In genomic region chr3:33113772-33114621, GRCh38 we compare ENCODE assay signal across 8 cellular contexts. TPM values are rescaled to one million over a fixed set of nuclear protein-coding genes. Genes with fewer than 3 reads are reported as not detected.
DNase-seq lines count a peak whose midpoint lies in the region; ATAC-seq and TF ChIP-seq lines count a peak whose summit lies in the region.

CRTAP (plus strand) TSS chr3:33114014; CDS start chr3:33114078, 64 bp downstream.

- H3K27me3 Mint-ChIP-seq in activated naive CD8-positive, alpha-beta T cell: no peaks in the 10 kb centered on the region
- H3K27me3 Mint-ChIP-seq in glutamatergic neuron (ENCODE audit: unreplicated experiment) (peaks cover 3% of the 10 kb centered on the region), osteocyte (ENCODE audit: unreplicated experiment) (no peaks in the 10 kb centered on the region)

- H3K9me3 Mint-ChIP-seq in activated naive CD8-positive, alpha-beta T cell (ENCODE audit: low read depth): no peaks in the 10 kb centered on the region
- no peaks in the 10 kb centered on the region for H3K9me3 Mint-ChIP-seq in glutamatergic neuron (ENCODE audit: unreplicated experiment)
- H3K9me3 Mint-ChIP-seq in osteocyte (ENCODE audit: unreplicated experiment): no peaks in the 10 kb centered on the region

- in situ Hi-C loops in HAP-1 (cut with MboI; ENCODE audit: low sequenced_read_pairs): no loop called here

- H3K27me3 ChIP-seq in HAP-1 (ENCODE audit: low read depth) (no peaks in the 10 kb centered on the region), MG63 (no peaks in the 10 kb centered on the region), thoracic aorta (replicated peaks; ENCODE audit: insufficient read depth) (no peaks in the 10 kb centered on the region)

- peak; percentile 29 for ATAC-seq in thoracic aorta (ENCODE audit: insufficient number of reproducible peaks, low FRiP score, low read depth)

- H3K9me3 ChIP-seq in HAP-1: peaks cover 4% of the 10 kb centered on the region; the same call in 1 of the 2 replicates
- H3K9me3 ChIP-seq in MG63: no peaks in the 10 kb centered on the region
- H3K9me3 ChIP-seq in thoracic aorta: no peaks in the 10 kb centered on the region

- H3K4me1 ChIP-seq in HAP-1 (peaks cover 12% of the 10 kb centered on the region), thoracic aorta (ENCODE audit: control insufficient read depth in 1 of 2, low read depth in 2 of 2) (peaks cover 17 to 37% of the 10 kb centered on the region in 2 donors)

- peak within 1 kb of the TSS; percentile 89 for H3K4me3 Mint-ChIP-seq in activated naive CD8-positive, alpha-beta T cell
- H3K4me3 Mint-ChIP-seq in glutamatergic neuron (ENCODE audit: unreplicated experiment): peak within 1 kb of the TSS; percentile 83
- peak within 1 kb of the TSS; percentile 84 for H3K4me3 Mint-ChIP-seq in osteocyte (ENCODE audit: unreplicated experiment)

- H3K4me1 Mint-ChIP-seq in activated naive CD8-positive, alpha-beta T cell (ENCODE audit: low read depth): peaks cover 26% of the 10 kb centered on the region
- H3K4me1 Mint-ChIP-seq in glutamatergic neuron (ENCODE audit: low read depth, unreplicated experiment) (peaks cover 6% of the 10 kb centered on the region), osteocyte (ENCODE audit: unreplicated experiment) (peaks cover 43% of the 10 kb centered on the region)

- peak within 1 kb of the TSS; percentile 97 to 98 for H3K27ac ChIP-seq in thoracic aorta

- H3K4me3 ChIP-seq in HAP-1 (peak within 1 kb of the TSS; percentile 50), MG63 (peak within 1 kb of the TSS; percentile 60), thoracic aorta (peak within 1 kb of the TSS; percentile 91)

- H3K36me3 ChIP-seq in HAP-1 (replicated peaks) (peaks cover 4% of the 10 kb centered on the region; the same call in 1 of the 2 replicates), MG63 (no peaks in the 10 kb centered on the region; the same call in 1 of the 2 replicates), thoracic aorta (no peaks in the 10 kb centered on the region)

- peak within 1 kb of the TSS; percentile 72 for H3K27ac Mint-ChIP-seq in activated naive CD8-positive, alpha-beta T cell
- H3K27ac Mint-ChIP-seq in glutamatergic neuron (ENCODE audit: unreplicated experiment) (peak within 1 kb of the TSS; percentile 75), osteocyte (ENCODE audit: unreplicated experiment) (peak within 1 kb of the TSS; percentile 93)

- DNase-seq in GM04504 (ENCODE audit: low read depth) (peak; percentile 87), HAP-1 (ENCODE audit: low spot score in 2 of 2) (peak; percentile 89 to 98), MG63 (peak; percentile 96), SKM-1 treated with dmso at 0.1 percent for 144 hours (lab: John Stamatoyannopoulos, UW; ENCODE audit: unreplicated experiment) (peak; percentile 86), glutamatergic neuron (peak; percentile 86), osteocyte (ENCODE audit: extremely low spot score, unreplicated experiment) (peak; percentile 97), thoracic aorta (ENCODE audit: low spot score) (peak; percentile 91)

- no peaks in the 10 kb centered on the region for H3K36me3 Mint-ChIP-seq in activated naive CD8-positive, alpha-beta T cell
- H3K36me3 Mint-ChIP-seq in glutamatergic neuron (ENCODE audit: unreplicated experiment) (no peaks in the 10 kb centered on the region), osteocyte (ENCODE audit: unreplicated experiment) (no peaks in the 10 kb centered on the region)

- TF ChIP-seq CTCF in glutamatergic neuron (IDR thresholded peaks at IDR 0.05; ENCODE audit: partially characterized antibody, unreplicated experiment): no peak
- no peak for TF ChIP-seq CTCF in osteocyte (IDR thresholded peaks at IDR 0.05)
- no peak for TF ChIP-seq CTCF in thoracic aorta (IDR thresholded peaks at IDR 0.05)

RNA-seq across cellular contexts. Expression of gene CRTAP, which starts in this region (rescaled TPM):
- total RNA-seq in MG63 (2014; rRNA removed; shearing (Covaris generic); ENCODE audit: low replicate concordance): 258 and 273 TPM in 2 replicates
- total RNA-seq in glutamatergic neuron (ENCODE audit: unreplicated experiment) (43.2 TPM), osteocyte (308 and 332 TPM in 2 replicates), thoracic aorta (100 to 1,000 TPM; 419 to 454 TPM)

Comparison
In these comparisons a context has a peak if more than half of its experiments do, and no peak if none do; other contexts are left out.
1. Peak in every context shown above with its lines: DNase-seq, ATAC-seq, H3K4me3 ChIP-seq and H3K27ac ChIP-seq.